Comparison of ENCODE assay signal across 7 cellular contexts in the genomic region with DNA sequence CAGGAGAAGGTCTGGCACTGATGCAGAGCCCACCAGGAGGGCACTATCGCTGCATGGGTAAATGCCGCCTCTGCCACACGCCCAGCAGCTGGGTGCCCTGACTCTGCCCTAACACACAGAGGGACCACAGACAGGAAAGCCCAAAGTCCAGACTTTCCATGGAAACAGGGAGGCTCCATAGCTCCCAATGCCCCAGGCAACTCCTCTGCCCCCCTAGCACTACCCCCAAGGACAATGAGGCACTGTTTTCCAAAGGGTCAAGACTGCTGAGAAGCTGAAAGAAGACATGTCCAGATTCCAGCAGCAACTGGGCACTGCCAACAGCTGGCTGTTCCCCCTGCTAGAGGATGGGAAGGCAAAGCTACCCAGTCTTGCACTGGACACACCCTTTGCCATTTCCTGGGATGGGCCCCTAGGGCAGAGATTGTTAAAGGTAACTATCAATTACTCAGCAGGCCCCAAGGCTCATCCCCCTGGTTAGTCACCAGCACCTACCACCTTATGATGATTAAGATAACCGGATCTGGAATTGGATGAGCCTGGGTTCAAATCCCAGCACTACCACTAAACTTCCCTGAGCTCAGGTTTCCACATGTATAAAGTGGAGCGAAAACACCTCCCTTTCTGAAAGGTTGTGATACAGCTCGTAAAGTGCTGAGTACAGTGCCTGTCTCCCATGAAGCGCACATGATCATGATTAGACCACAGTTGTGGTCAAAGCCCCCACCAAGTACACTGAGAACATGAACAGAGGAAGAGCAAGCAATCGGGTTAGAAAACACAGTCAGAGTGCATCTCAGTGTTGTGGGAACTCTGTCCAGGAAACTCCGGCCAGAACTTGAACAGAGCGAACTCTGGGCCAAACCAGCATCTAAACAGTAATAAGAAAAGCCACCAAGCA. TPM values are rescaled to one million over a fixed set of nuclear protein-coding genes. Genes with fewer than 3 reads are reported as not detected.
DNase-seq lines count a peak whose midpoint lies in the region; ATAC-seq and TF ChIP-seq lines count a peak whose summit lies in the region.
"Had no signal": no experiment of that assay in that cellular context is flagged by ENCODE, and none has a peak within 500 bp of the region (broad histone marks: within the 10 kb centered on the region; RNA-seq: fewer than 3 reads in every experiment).

No MANE protein-coding gene starts in this region.

- peaks cover 31% of the 10 kb centered on the region for H3K4me1 ChIP-seq in foreskin keratinocyte
- H3K4me1 ChIP-seq in testis: peaks cover 50% of the 10 kb centered on the region

- H3K27me3 ChIP-seq in foreskin keratinocyte: no peaks in the 10 kb centered on the region
- no peaks in the 10 kb centered on the region for H3K27me3 ChIP-seq in testis

- H3K27ac ChIP-seq in foreskin keratinocyte (peak overlapping the region; percentile 83), testis (peak overlapping the region; percentile 94 to 95)
- H3K27ac ChIP-seq: C4-2B had no signal

- peak; percentile 41 for DNase-seq in activated CD4-positive, alpha-beta T cell treated with anti-CD3 and anti-CD28 coated beads for 48 hours
- DNase-seq in activated CD4-positive, alpha-beta T cell treated with anti-CD3 and anti-CD28 coated beads, Interleukin-2, amount 50 U/mL, for 1 hour: no peak
- DNase-seq in foreskin keratinocyte (peak; percentile 95 to 98), testis (peak; percentile 76)
- DNase-seq in effector CD4-positive, alpha-beta T cell: no peak

- TF ChIP-seq CTCF in foreskin keratinocyte (conservative IDR thresholded peaks at IDR 0.05) (no peak), testis (IDR thresholded peaks at IDR 0.05) (no peak)

- H3K36me3 ChIP-seq in testis (ENCODE audit: low read depth, missing control alignments): no peaks in the 10 kb centered on the region

- H3K9me3 ChIP-seq in testis: no peaks in the 10 kb centered on the region

- 52 to 54% methylated on average over 9 to 10 of the region's 10 CpGs for WGBS in testis, 2 donors

- no peak overlapping the region for H3K4me3 ChIP-seq in testis

- TF ChIP-seq POLR2A in testis (IDR thresholded peaks at IDR 0.05): no peak

- peak; percentile 83 for ATAC-seq in foreskin keratinocyte
- no peak for ATAC-seq in GM19455 (IDR thresholded peaks at IDR 0.05; ENCODE audit: unreplicated experiment)

- intact Hi-C loops in testis (cut with DNase I; ENCODE audit: low total_unique reads): loop anchor here (2.0 kb wide), 1 partner anchor 29 kb away; no protein-coding TSS in a partner anchor

RNA-seq across cellular contexts. Expression of gene PXN, which starts 3.3 kb away (rescaled TPM):
- total RNA-seq in foreskin keratinocyte (265 and 321 TPM in 2 replicates), testis (10 to 100 TPM; 81.8 to 84.9 TPM)
- polyA plus RNA-seq in foreskin keratinocyte (219 and 239 TPM in 2 replicates), testis (ENCODE audit: insufficient read depth, low read depth, low replicate concordance) (89.6 TPM)

RNA-seq across cellular contexts. Expression of gene RNU4-2, which starts 29.5 kb away (rescaled TPM):
- total RNA-seq in foreskin keratinocyte: 4,915 and 5,654 TPM in 2 replicates
- polyA plus RNA-seq in foreskin keratinocyte: not detected in 2 replicates
- total RNA-seq in testis: under 1 TPM; under 0.01 TPM
- not detected for polyA plus RNA-seq in testis (ENCODE audit: insufficient read depth, low read depth, low replicate concordance)

RNA-seq across cellular contexts. Expression of gene RNU4-1, which starts 30.8 kb away (rescaled TPM):
- 4,069 and 6,144 TPM in 2 replicates for total RNA-seq in foreskin keratinocyte
- polyA plus RNA-seq in foreskin keratinocyte: not detected in 2 replicates
- total RNA-seq in testis: under 1 TPM; under 0.01 TPM
- polyA plus RNA-seq in testis (ENCODE audit: insufficient read depth, low read depth, low replicate concordance): not detected

RNA-seq across cellular contexts. Expression of gene SIRT4, which starts 39.9 kb away (rescaled TPM):
- total RNA-seq in foreskin keratinocyte (0.49 and 0.54 TPM in 2 replicates), testis (1 to 10 TPM; 3.3 to 5.0 TPM)
- polyA plus RNA-seq in foreskin keratinocyte (0.54 and 0.73 TPM in 2 replicates), testis (ENCODE audit: insufficient read depth, low read depth, low replicate concordance) (10.0 TPM)

Comparison
In these comparisons a context has a peak if more than half of its experiments do, and no peak if none do; other contexts are left out.
1. DNase-seq: peak in activated CD4-positive, alpha-beta T cell treated with anti-CD3 and anti-CD28 coated beads for 48 hours (single experiment), foreskin keratinocyte (2 of 2) and testis (single experiment); none in activated CD4-positive, alpha-beta T cell treated with anti-CD3 and anti-CD28 coated beads, Interleukin-2, amount 50 U/mL, for 1 hour (single experiment) and effector CD4-positive, alpha-beta T cell (single experiment).
2. RNA of gene RNU4-2, which starts 29.5 kb away (total RNA-seq): 4,915 to 5,654 TPM in foreskin keratinocyte; under 0.01 TPM in testis; every median in the first group is over 1,000 times any median in the second.
3. RNA of gene RNU4-1, which starts 30.8 kb away (total RNA-seq): 4,069 to 6,144 TPM in foreskin keratinocyte; under 0.01 TPM in testis; every median in the first group is over 1,000 times any median in the second.